20 cellular contexts compared by ENCODE assay signal in the genomic region with DNA sequence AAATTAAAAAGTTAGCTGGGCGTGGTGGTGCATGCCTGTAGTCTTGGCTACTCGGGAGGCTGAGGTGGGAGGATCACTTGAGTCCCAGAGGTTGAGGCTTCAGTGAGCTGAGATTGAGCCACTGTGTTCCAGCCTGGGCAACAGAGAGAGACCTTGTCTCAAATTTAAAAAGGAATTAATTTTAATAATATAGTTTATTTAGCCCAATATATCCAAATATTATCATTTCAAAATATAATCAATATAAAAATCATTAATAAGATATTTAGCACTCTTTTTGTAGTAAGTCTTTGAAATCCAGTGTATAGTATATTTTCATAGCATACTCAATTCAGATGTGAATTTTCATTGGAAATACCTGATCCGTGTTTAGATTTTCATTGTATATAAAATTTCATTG. TPM values are rescaled to one million over a fixed set of nuclear protein-coding genes. Genes with fewer than 3 reads are reported as not detected.
"Had no signal": no experiment of that assay in that cellular context is flagged by ENCODE, and none has a peak within 500 bp of the region (broad histone marks: within the 10 kb centered on the region; RNA-seq: fewer than 3 reads in every experiment).

No MANE protein-coding gene starts in this region.

- H3K27ac ChIP-seq: dorsolateral prefrontal cortex, left lung had no signal

- H3K27me3 ChIP-seq: dorsolateral prefrontal cortex, esophagus squamous epithelium, heart left ventricle had no signal

- H3K9me3 ChIP-seq: esophagus squamous epithelium, heart left ventricle, left lung, thoracic aorta had no signal

- H3K4me1 ChIP-seq: left lung had no signal

- H3K4me3 ChIP-seq: dorsolateral prefrontal cortex, esophagus squamous epithelium, heart left ventricle, left lung, thoracic aorta had no signal

- ATAC-seq: activated CD8-positive, alpha-beta memory T cell treated with anti-CD3 and anti-CD28 coated beads, Interleukin-2, amount 10 ng/mL, durations not matched to agents 7 days and 5 days; heart left ventricle; left lung; stimulated activated naive CD8-positive, alpha-beta T cell treated with anti-CD3 and anti-CD28 coated beads, Interleukin-15, amount 100 ng/mL, for 72 hours had no signal

- H3K36me3 ChIP-seq: esophagus squamous epithelium had no signal

- FAIRE-seq: islet of Langerhans had no signal

- DNase-seq: activated CD4-positive, alpha-beta T cell treated with anti-CD3 and anti-CD28 coated beads, Interleukin-2, amount 50 U/mL, for 48 hours; activated CD4-positive, CD25-positive, alpha-beta regulatory T cell treated with anti-CD3 and anti-CD28 coated beads, Interleukin-2, amount 50 U/mL, for 72 hours; activated CD8-positive, alpha-beta memory T cell treated with anti-CD3 and anti-CD28 coated beads, Interleukin-2, amount 10 ng/mL, durations not matched to agents 7 days and 5 days; activated gamma-delta T cell; activated T-cell treated with anti-CD3 and anti-CD28 coated beads, Interleukin-2, amount 50 U/mL, for 24 hours; amygdala; esophagus squamous epithelium; foreskin fibroblast; nephron progenitor cell; stimulated activated CD4-positive, alpha-beta T cell treated with anti-CD3 and anti-CD28 coated beads, Interleukin-15, amount 100 ng/mL, for 24 hours; stimulated activated CD4-positive, alpha-beta T cell treated with anti-CD3 and anti-CD28 coated beads, Interleukin-4, amount 100 ng/mL, for 4 hours; stimulated activated naive CD8-positive, alpha-beta T cell treated with anti-CD3 and anti-CD28 coated beads, Interleukin-15, amount 100 ng/mL, for 72 hours had no signal

RNA-seq across cellular contexts. Expression of a gene that starts 43.2 kb away (rescaled TPM):
- total RNA-seq: activated CD8-positive, alpha-beta memory T cell treated with anti-CD3 and anti-CD28 coated beads, Interleukin-2, amount 10 ng/mL, durations not matched to agents 7 days and 5 days; cerebellum; pulmonary artery endothelial cell; T-helper 2 cell treated with Interferon-gamma antibody and Interleukin-4, amounts not matched to agents 100 ng/mL and 5 ng/mL, for 36 hours; thoracic aorta had no signal

RNA-seq across cellular contexts. Expression of a gene that starts 50.0 kb away (rescaled TPM):
- total RNA-seq: activated CD8-positive, alpha-beta memory T cell treated with anti-CD3 and anti-CD28 coated beads, Interleukin-2, amount 10 ng/mL, durations not matched to agents 7 days and 5 days; cerebellum; esophagus squamous epithelium; heart left ventricle; pulmonary artery endothelial cell; T-helper 2 cell treated with Interferon-gamma antibody and Interleukin-4, amounts not matched to agents 100 ng/mL and 5 ng/mL, for 36 hours; thoracic aorta had no signal
